In genomic region chr3:194784341-194784740, GRCh38 we compare ENCODE assay signal across 28 cellular contexts.
"Had no signal": no experiment of that assay in that cellular context is flagged by ENCODE, and none has a peak within 500 bp of the region (broad histone marks: within the 10 kb centered on the region; RNA-seq: fewer than 3 reads in every experiment).

No MANE protein-coding gene starts in this region.

- H3K9me3 ChIP-seq: ovary, psoas muscle, right lobe of liver, sigmoid colon, suprapubic skin, testis, tibial artery, transverse colon, upper lobe of right lung, uterus had no signal

- ATAC-seq: naive thymus-derived CD8-positive, alpha-beta T cell; natural killer cell treated with Interleukin-12 subunit alpha and Interleukin-12 subunit beta and Interleukin-15 and Interleukin-18, amount 100 ng/mL, for 72 hours; psoas muscle; right cardiac atrium; stimulated activated memory B cell treated with anti-CD40 and anti-IgM and Interleukin-4, amounts not matched to agents 10 μg/mL and 1 μg/mL and 100 μg/mL, for 72 hours; stimulated activated naive CD8-positive, alpha-beta T cell treated with anti-CD3 and anti-CD28 coated beads, Interleukin-15, amount 100 ng/mL, for 72 hours; stimulated activated naive CD8-positive, alpha-beta T cell treated with anti-CD3 and anti-CD28 coated beads, Interleukin-15, Interleukin-2, amounts not matched to agents 100 U/mL and 50 U/mL, for 24 hours; upper lobe of right lung had no signal

- H3K4me1 Mint-ChIP-seq: naive thymus-derived CD8-positive, alpha-beta T cell; stimulated activated memory B cell treated with anti-CD40 and anti-IgM and Interleukin-4, amounts not matched to agents 10 μg/mL and 1 μg/mL and 100 μg/mL, for 72 hours; stimulated activated naive CD8-positive, alpha-beta T cell treated with anti-CD3 and anti-CD28 coated beads, Interleukin-15, amount 100 ng/mL, for 72 hours had no signal

- DNase-seq: naive thymus-derived CD8-positive, alpha-beta T cell; occipital lobe; ovary; psoas muscle; right cardiac atrium; right lobe of liver; sigmoid colon; small intestine; stimulated activated CD4-positive, alpha-beta T cell treated with anti-CD3 and anti-CD28 coated beads, Interleukin-15, amount 100 ng/mL, for 24 hours; stimulated activated CD4-positive, alpha-beta T cell treated with anti-CD3 and anti-CD28 coated beads, Interleukin-2, amount 100 ng/mL, for 24 hours; stimulated activated CD4-positive, alpha-beta T cell treated with anti-CD3 and anti-CD28 coated beads, Interleukin-2, amount 100 ng/mL, for 48 hours; stimulated activated CD4-positive, alpha-beta T cell treated with anti-CD3 and anti-CD28 coated beads, Interleukin-4, amount 100 ng/mL, for 24 hours; stimulated activated naive CD4-positive, alpha-beta T cell; stimulated activated naive CD8-positive, alpha-beta T cell treated with anti-CD3 and anti-CD28 coated beads, Interleukin-15, amount 100 ng/mL, for 72 hours; stimulated activated naive CD8-positive, alpha-beta T cell treated with anti-CD3 and anti-CD28 coated beads, Interleukin-15, Interleukin-2, amounts not matched to agents 100 U/mL and 50 U/mL, for 24 hours; substantia nigra; testis; tibial artery; transverse colon; upper lobe of right lung; uterus had no signal

- H3K27ac Mint-ChIP-seq: naive thymus-derived CD8-positive, alpha-beta T cell; natural killer cell treated with Interleukin-12 subunit alpha and Interleukin-12 subunit beta and Interleukin-15 and Interleukin-18, amount 100 ng/mL, for 72 hours; neural progenitor cell; progenitor cell of endocrine pancreas; stimulated activated memory B cell treated with anti-CD40 and anti-IgM and Interleukin-4, amounts not matched to agents 10 μg/mL and 1 μg/mL and 100 μg/mL, for 72 hours; stimulated activated naive CD8-positive, alpha-beta T cell treated with anti-CD3 and anti-CD28 coated beads, Interleukin-15, amount 100 ng/mL, for 72 hours; type B pancreatic cell had no signal

- H3K27me3 ChIP-seq: neural progenitor cell, ovary, right lobe of liver, sigmoid colon, suprapubic skin, testis, tibial artery, transverse colon, upper lobe of right lung, uterus had no signal

- H3K9me3 Mint-ChIP-seq: naive thymus-derived CD8-positive, alpha-beta T cell; natural killer cell treated with Interleukin-12 subunit alpha and Interleukin-12 subunit beta and Interleukin-15 and Interleukin-18, amount 100 ng/mL, for 72 hours; stimulated activated memory B cell treated with anti-CD40 and anti-IgM and Interleukin-4, amounts not matched to agents 10 μg/mL and 1 μg/mL and 100 μg/mL, for 72 hours; stimulated activated naive CD8-positive, alpha-beta T cell treated with anti-CD3 and anti-CD28 coated beads, Interleukin-15, amount 100 ng/mL, for 72 hours; type B pancreatic cell had no signal

- H3K4me3 Mint-ChIP-seq: naive thymus-derived CD8-positive, alpha-beta T cell; natural killer cell treated with Interleukin-12 subunit alpha and Interleukin-12 subunit beta and Interleukin-15 and Interleukin-18, amount 100 ng/mL, for 72 hours; stimulated activated memory B cell treated with anti-CD40 and anti-IgM and Interleukin-4, amounts not matched to agents 10 μg/mL and 1 μg/mL and 100 μg/mL, for 72 hours; stimulated activated naive CD8-positive, alpha-beta T cell treated with anti-CD3 and anti-CD28 coated beads, Interleukin-15, amount 100 ng/mL, for 72 hours; type B pancreatic cell had no signal

- H3K36me3 Mint-ChIP-seq: naive thymus-derived CD8-positive, alpha-beta T cell; natural killer cell treated with Interleukin-12 subunit alpha and Interleukin-12 subunit beta and Interleukin-15 and Interleukin-18, amount 100 ng/mL, for 72 hours; neural progenitor cell; stimulated activated memory B cell treated with anti-CD40 and anti-IgM and Interleukin-4, amounts not matched to agents 10 μg/mL and 1 μg/mL and 100 μg/mL, for 72 hours; type B pancreatic cell had no signal

- H3K27ac ChIP-seq: neural progenitor cell, ovary, parathyroid adenoma, psoas muscle, right lobe of liver, sigmoid colon, suprapubic skin, testis, tibial artery, transverse colon, upper lobe of right lung, uterus had no signal

- H3K36me3 ChIP-seq: neural progenitor cell, ovary, right lobe of liver, sigmoid colon, suprapubic skin, tibial artery, transverse colon, upper lobe of right lung, uterus had no signal

- H3K4me1 ChIP-seq: parathyroid adenoma, psoas muscle, right lobe of liver, sigmoid colon, transverse colon, upper lobe of right lung, uterus had no signal

- H3K4me3 ChIP-seq: neural progenitor cell, ovary, psoas muscle, right lobe of liver, sigmoid colon, suprapubic skin, testis, tibial artery, transverse colon, upper lobe of right lung, uterus had no signal
